In the genomic region with DNA sequence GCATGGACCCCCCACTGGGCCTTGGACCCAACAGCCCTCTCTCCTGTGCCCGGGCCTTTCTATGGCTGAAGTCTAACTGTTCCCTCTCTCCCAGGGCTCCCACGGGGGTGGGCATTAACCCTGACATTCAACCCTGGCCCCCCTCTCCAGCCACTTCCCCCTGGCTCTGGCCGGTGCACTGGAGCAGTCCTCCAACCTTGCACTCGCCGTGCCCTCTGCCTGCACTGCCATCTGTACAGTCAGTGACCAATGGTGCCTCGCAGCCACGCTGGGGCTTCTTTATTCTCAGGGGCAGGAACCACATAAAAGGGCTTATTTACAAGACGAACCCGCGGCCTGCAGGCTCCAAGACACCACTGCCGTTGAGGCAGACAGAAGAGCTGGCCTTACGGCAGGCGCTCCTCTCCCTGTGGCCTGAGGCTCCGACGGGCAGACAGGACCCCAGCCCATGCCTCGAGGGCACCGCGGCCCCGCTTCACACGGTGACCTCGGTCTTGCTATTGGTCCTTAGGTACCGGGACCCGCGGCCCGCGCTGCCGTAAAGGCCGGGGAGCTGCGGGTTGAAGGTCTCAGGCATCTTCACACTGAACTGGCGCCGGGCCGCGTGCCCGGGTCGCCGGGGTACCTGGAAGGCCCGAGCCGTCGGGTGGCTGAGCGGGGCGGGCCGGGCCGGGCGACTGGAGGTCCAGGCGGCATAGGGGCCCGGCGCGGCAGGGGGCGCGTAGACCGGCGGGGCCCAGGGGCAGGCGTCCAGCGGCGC, we compare ENCODE assay signal across 12 cellular contexts. TPM values are rescaled to one million over a fixed set of nuclear protein-coding genes. Genes with fewer than 3 reads are reported as not detected.
DNase-seq lines count a peak whose midpoint lies in the region; ATAC-seq, FAIRE-seq and TF ChIP-seq lines count a peak whose summit lies in the region.
"Had no signal": no experiment of that assay in that cellular context is flagged by ENCODE, and none has a peak within 500 bp of the region (broad histone marks: within the 10 kb centered on the region; RNA-seq: fewer than 3 reads in every experiment).

No MANE protein-coding gene starts in this region.

- H4K20me1 ChIP-seq in HepG2 (ENCODE audit: insufficient read depth, low read length), result peaks cover 36% of the 10 kb centered on the region

- H3K9me3 Mint-ChIP-seq in T-helper 1 cell treated with Interleukin-12 subunit alpha and Interleukin-12 subunit beta and Interleukin-4 antibody, amounts not matched to agents 30 μg/mL and 1 μg/mL, for 36 hours, result no peaks in the 10 kb centered on the region
- H3K9me3 Mint-ChIP-seq: activated CD4-positive, alpha-beta memory T cell treated with anti-CD3 and anti-CD28 coated beads for 36 hours had no signal

- no peaks in the 10 kb centered on the region for H3K79me2 ChIP-seq in HepG2 (ENCODE audit: insufficient read depth, low read length)

- H3K27ac Mint-ChIP-seq in T-helper 1 cell treated with Interleukin-12 subunit alpha and Interleukin-12 subunit beta and Interleukin-4 antibody, amounts not matched to agents 30 μg/mL and 1 μg/mL, for 36 hours, result peak overlapping the region; percentile 26

- ATAC-seq in HepG2, result peak; percentile 12

- no peak for TF ChIP-seq CTCF in ascending aorta (IDR thresholded peaks at IDR 0.05)
- TF ChIP-seq CTCF in HepG2 (CRISPR knock-in tag; IDR thresholded peaks at IDR 0.05), result no peak
- TF ChIP-seq CTCF in stomach (IDR thresholded peaks at IDR 0.05), result no peak

- 37% methylated on average over 7 of the region's 55 CpGs for WGBS in HepG2 (ENCODE audit: low lambda C conversion rate)
- 19 to 32% (median 26%) methylated on average over 29 to 55 of the region's 55 CpGs for WGBS in stomach, 5 donors

- CTCF ChIA-PET in HepG2 (lab: Yijun Ruan, JAX; ENCODE audit: low intra/inter-chr PET ratio, low total read pairs), result no interaction called here

- H3K4me1 ChIP-seq in ascending aorta (peaks cover 8 to 10% of the 10 kb centered on the region in 2 donors), HepG2 (ENCODE audit: insufficient read depth, low read length) (peaks cover 7% of the 10 kb centered on the region; the same call in 1 of the 2 replicates), stomach (peaks cover 25 to 46% (median 36%) of the 10 kb centered on the region in 4 donors)

- H3K27me3 ChIP-seq in ascending aorta (peaks cover 30% of the 10 kb centered on the region), HepG2 (ENCODE audit: control insufficient read depth in 1 of 2, insufficient read depth in 2 of 2, low read length in 2 of 2) (peaks cover 19 to 41% of the 10 kb centered on the region in 2 experiments; a peak in 4 of 5 replicates), stomach (peaks cover 8 to 59% (median 51%) of the 10 kb centered on the region in 3 donors)

- peak overlapping the region; percentile 17 for H3K4me3 Mint-ChIP-seq in T-helper 1 cell treated with Interleukin-12 subunit alpha and Interleukin-12 subunit beta and Interleukin-4 antibody, amounts not matched to agents 30 μg/mL and 1 μg/mL, for 36 hours
- H3K4me3 Mint-ChIP-seq: activated CD4-positive, alpha-beta memory T cell treated with anti-CD3 and anti-CD28 coated beads for 36 hours had no signal

- no peak overlapping the region for H2AFZ ChIP-seq in HepG2 (ENCODE audit: low read length)

- peak overlapping the region; percentile 52 to 55 for H3K4me3 ChIP-seq in ascending aorta
- H3K4me3 ChIP-seq in HepG2 (replicated peaks in 1 of 3; ENCODE audit: insufficient read depth in 1 of 3, low read depth in 2 of 3, low read length in 3 of 3), result peak overlapping the region in 2 of 3 experiments; percentile 16 to 52; a peak in 2 of 6 replicates
- H3K4me3 ChIP-seq in stomach, result peak overlapping the region; percentile 27 to 49 (median 36)

- H3K36me3 ChIP-seq in ascending aorta (peaks cover 13 to 27% of the 10 kb centered on the region in 2 donors), HepG2 (replicated peaks in 1 of 2; ENCODE audit: control insufficient read depth in 1 of 2, insufficient read depth in 2 of 2, low read length in 2 of 2) (peaks cover 2 to 10% of the 10 kb centered on the region in 2 experiments; a peak in 4 of 5 replicates), stomach (peaks cover 14 to 36% (median 33%) of the 10 kb centered on the region in 4 donors)

- TF ChIP-seq RAD21 in HepG2 (CRISPR knock-in tag; IDR thresholded peaks at IDR 0.05), result no peak

- peak overlapping the region; percentile 32; the same call in 1 of the 2 replicates for H3K4me2 ChIP-seq in HepG2 (ENCODE audit: low read depth, low read length)

- no peak overlapping the region for H3K9ac ChIP-seq in HepG2 (ENCODE audit: insufficient read depth, low read depth, low read length)

- H3K27ac ChIP-seq in ascending aorta (no peak overlapping the region), HepG2 (ENCODE audit: extremely low read length, insufficient read depth, low read length) (no peak overlapping the region), stomach (no peak overlapping the region)
- H3K27ac ChIP-seq: pancreas had no signal

- no peak for DNase-seq in T-helper 1 cell
- DNase-seq in ascending aorta (ENCODE audit: low spot score in 2 of 2), result no peak
- DNase-seq in HepG2 (ENCODE audit: low spot score), result no peak
- DNase-seq in stomach, result no peak
- DNase-seq in G401 (ENCODE audit: low spot score), result no peak
- DNase-seq in stimulated activated CD4-positive, alpha-beta T cell treated with anti-CD3 and anti-CD28 coated beads, Interleukin-15, amount 100 ng/mL, for 24 hours, result no peak
- no peak for DNase-seq in NOMO-1 treated with DMSO at 0.1 percent for 48 hours (lab: John Stamatoyannopoulos, UW; ENCODE audit: unreplicated experiment)
- DNase-seq: activated CD4-positive, alpha-beta memory T cell treated with anti-CD3 and anti-CD28 coated beads for 36 hours; NCI-H1092 had no signal

- no TSS peak for BruUV-seq in HepG2 (replicated peaks; lab: Mats Ljungman, UMichigan)

- H3K4me1 Mint-ChIP-seq in T-helper 1 cell treated with Interleukin-12 subunit alpha and Interleukin-12 subunit beta and Interleukin-4 antibody, amounts not matched to agents 30 μg/mL and 1 μg/mL, for 36 hours (ENCODE audit: low read depth), result peaks cover 24% of the 10 kb centered on the region

- no peak for FAIRE-seq in HepG2 (lab: Jason Lieb, UNC)
- FAIRE-seq: pancreas, RCC 7860 had no signal

- H3K36me3 Mint-ChIP-seq in T-helper 1 cell treated with Interleukin-12 subunit alpha and Interleukin-12 subunit beta and Interleukin-4 antibody, amounts not matched to agents 30 μg/mL and 1 μg/mL, for 36 hours (ENCODE audit: low read depth), result peaks cover 11% of the 10 kb centered on the region

- H3K9me3 ChIP-seq in ascending aorta (no peaks in the 10 kb centered on the region), HepG2 (ENCODE audit: low read length) (no peaks in the 10 kb centered on the region), stomach (no peaks in the 10 kb centered on the region)
- H3K9me3 ChIP-seq: pancreas had no signal

- in situ Hi-C loops in HepG2 (cut with HindIII; ENCODE audit: extremely low pct_ligation_motif_present, low pct_unique_long_range_greater_than_20kb) (no loop called here), G401 (cut with HindIII; ENCODE audit: low sequenced_read_pairs) (no loop called here)

- POLR2A ChIA-PET in HepG2 (lab: Yijun Ruan, JAX), result no interaction called here

- H3K27me3 Mint-ChIP-seq in T-helper 1 cell treated with Interleukin-12 subunit alpha and Interleukin-12 subunit beta and Interleukin-4 antibody, amounts not matched to agents 30 μg/mL and 1 μg/mL, for 36 hours (ENCODE audit: low read depth), result peaks cover 33% of the 10 kb centered on the region

- intact Hi-C loops in ascending aorta (cut with DNase I) (no loop called here), HepG2 (cut with micrococcal nuclease; ENCODE audit: unreplicated experiment) (no loop called here), stomach (cut with DNase I; ENCODE audit: low total_unique reads) (no loop called here)

- no peak for TF ChIP-seq POLR2A in HepG2 (IDR thresholded peaks at IDR 0.05; ENCODE audit: insufficient read depth in 1 of 2, low read depth in 2 of 2, low read length in 2 of 2)
- no peak for TF ChIP-seq POLR2A in stomach (IDR thresholded peaks at IDR 0.05)

- TF ChIP-seq EP300 in HepG2 (IDR thresholded peaks at IDR 0.05; ENCODE audit: low read depth in 2 of 2, low read length in 2 of 2), result no peak
- TF ChIP-seq EP300 in HepG2 (CRISPR knock-in tag; IDR thresholded peaks at IDR 0.05; ENCODE audit: borderline replicate concordance), result no peak
- no peak for TF ChIP-seq EP300 in stomach (IDR thresholded peaks at IDR 0.05)

RNA-seq across cellular contexts. Expression of gene SHISA8, which starts 5.4 kb away (rescaled TPM):
- total RNA-seq in ascending aorta (not detected), HepG2 (2016; rRNA removed; fragmentation: Illumina TruSeq; extraction: Trizol) (not detected in 2 replicates), stomach (not detected)
- total RNA-seq in HepG2 (2016; cell fraction: cytosol; rRNA removed; fragmentation: Illumina TruSeq; extraction: Trizol; ENCODE audit: low read depth), result not detected in 2 replicates
- total RNA-seq in HepG2 (2016; cell fraction: insoluble cytoplasmic fraction; rRNA removed; fragmentation: Illumina TruSeq; extraction: Trizol), result not detected in 2 replicates
- total RNA-seq in HepG2 (2016; cell fraction: membrane; rRNA removed; fragmentation: Illumina TruSeq; extraction: Trizol), result not detected in 2 replicates
- not detected in 2 replicates for total RNA-seq in HepG2 (2016; cell fraction: nucleus; rRNA removed; fragmentation: Illumina TruSeq; extraction: Trizol)
- polyA plus RNA-seq in HepG2 (2011; rRNA removed) (not detected in 2 replicates), stomach (under 1 TPM in 1 of 3 donors, not detected in 2; 0.15 TPM)
- not detected in 2 replicates for polyA plus RNA-seq in HepG2 (2011; cell fraction: cytosol; rRNA removed)
- not detected in 2 replicates for polyA plus RNA-seq in HepG2 (2011; cell fraction: nucleus; rRNA removed)
- not detected in 2 replicates for polyA plus RNA-seq in HepG2 (2012)
- polyA plus RNA-seq in HepG2 (2016; cell fraction: cytosol; fragmentation: Illumina TruSeq; extraction: Trizol; ENCODE audit: low read depth), result not detected in 2 replicates
- polyA plus RNA-seq in HepG2 (2016; cell fraction: insoluble cytoplasmic fraction; fragmentation: Illumina TruSeq; extraction: Trizol; ENCODE audit: low read depth), result not detected in 2 replicates
- not detected in 2 replicates for polyA plus RNA-seq in HepG2 (2016; cell fraction: membrane; fragmentation: Illumina TruSeq; extraction: Trizol; ENCODE audit: low read depth)
- polyA plus RNA-seq in HepG2 (2016; cell fraction: nucleus; fragmentation: Illumina TruSeq; extraction: Trizol; ENCODE audit: insufficient read depth, low read depth), result not detected in 2 replicates
- polyA minus RNA-seq in HepG2 (2011; rRNA and poly(A)+ RNA removed; ENCODE audit: low replicate concordance), result not detected in 2 replicates
- polyA minus RNA-seq in HepG2 (2011; cell fraction: cytosol; rRNA and poly(A)+ RNA removed), result not detected in 2 replicates
- not detected in 2 replicates for polyA minus RNA-seq in HepG2 (2011; cell fraction: nucleus; rRNA and poly(A)+ RNA removed)
- 0.78 and 5.5 TPM in 2 replicates for total RNA-seq in G401 (2014; rRNA removed; shearing (Covaris generic))
- total RNA-seq: pancreas had no signal
- polyA plus RNA-seq: pancreas had no signal

RNA-seq across cellular contexts. Expression of gene TNFRSF13C, which starts 17.1 kb away (rescaled TPM):
- not detected for total RNA-seq in ascending aorta
- 0.11 TPM in 1 of 2 replicates, not detected in the other for total RNA-seq in HepG2 (2016; rRNA removed; fragmentation: Illumina TruSeq; extraction: Trizol)
- 0.10 TPM in 1 of 2 replicates, not detected in the other for total RNA-seq in HepG2 (2016; cell fraction: cytosol; rRNA removed; fragmentation: Illumina TruSeq; extraction: Trizol; ENCODE audit: low read depth)
- 0.17 TPM in 1 of 2 replicates, not detected in the other for total RNA-seq in HepG2 (2016; cell fraction: insoluble cytoplasmic fraction; rRNA removed; fragmentation: Illumina TruSeq; extraction: Trizol)
- 0.07 and 0.09 TPM in 2 replicates for total RNA-seq in HepG2 (2016; cell fraction: membrane; rRNA removed; fragmentation: Illumina TruSeq; extraction: Trizol)
- total RNA-seq in HepG2 (2016; cell fraction: nucleus; rRNA removed; fragmentation: Illumina TruSeq; extraction: Trizol), result 0.25 and 0.38 TPM in 2 replicates
- 0.22 and 0.29 TPM in 2 replicates for polyA plus RNA-seq in HepG2 (2011; rRNA removed)
- polyA plus RNA-seq in HepG2 (2011; cell fraction: cytosol; rRNA removed), result 0.03 and 0.04 TPM in 2 replicates
- polyA plus RNA-seq in HepG2 (2011; cell fraction: nucleus; rRNA removed), result 1.2 and 1.7 TPM in 2 replicates
- 0.16 and 0.31 TPM in 2 replicates for polyA plus RNA-seq in HepG2 (2012)
- not detected in 2 replicates for polyA plus RNA-seq in HepG2 (2016; cell fraction: cytosol; fragmentation: Illumina TruSeq; extraction: Trizol; ENCODE audit: low read depth)
- 0.05 TPM in 1 of 2 replicates, not detected in the other for polyA plus RNA-seq in HepG2 (2016; cell fraction: insoluble cytoplasmic fraction; fragmentation: Illumina TruSeq; extraction: Trizol; ENCODE audit: low read depth)
- polyA plus RNA-seq in HepG2 (2016; cell fraction: membrane; fragmentation: Illumina TruSeq; extraction: Trizol; ENCODE audit: low read depth), result 0.05 and 0.06 TPM in 2 replicates
- polyA plus RNA-seq in HepG2 (2016; cell fraction: nucleus; fragmentation: Illumina TruSeq; extraction: Trizol; ENCODE audit: insufficient read depth, low read depth), result 1.1 and 1.2 TPM in 2 replicates
- polyA minus RNA-seq in HepG2 (2011; rRNA and poly(A)+ RNA removed; ENCODE audit: low replicate concordance), result 0.46 and 1.4 TPM in 2 replicates
- 0.20 TPM in 1 of 2 replicates, not detected in the other for polyA minus RNA-seq in HepG2 (2011; cell fraction: cytosol; rRNA and poly(A)+ RNA removed)
- 0.26 and 0.37 TPM in 2 replicates for polyA minus RNA-seq in HepG2 (2011; cell fraction: nucleus; rRNA and poly(A)+ RNA removed)
- total RNA-seq in stomach, result under 1 TPM in 2 of 5 donors, not detected in 3; 0.55 to 0.87 TPM
- polyA plus RNA-seq in stomach, result 1 to 10 TPM in 1 of 3 donors, under 1 TPM in 1, not detected in 1; 0.31 to 1.1 TPM
- 0.03 and 0.12 TPM in 2 replicates for total RNA-seq in G401 (2014; rRNA removed; shearing (Covaris generic))

RNA-seq across cellular contexts. Expression of gene CENPM, which starts 37.5 kb away (rescaled TPM):
- not detected for total RNA-seq in ascending aorta
- 37.3 and 41.8 TPM in 2 replicates for total RNA-seq in HepG2 (2016; rRNA removed; fragmentation: Illumina TruSeq; extraction: Trizol)
- total RNA-seq in HepG2 (2016; cell fraction: cytosol; rRNA removed; fragmentation: Illumina TruSeq; extraction: Trizol; ENCODE audit: low read depth), result 13.0 and 13.7 TPM in 2 replicates
- 37.1 and 38.5 TPM in 2 replicates for total RNA-seq in HepG2 (2016; cell fraction: insoluble cytoplasmic fraction; rRNA removed; fragmentation: Illumina TruSeq; extraction: Trizol)
- 17.3 and 25.3 TPM in 2 replicates for total RNA-seq in HepG2 (2016; cell fraction: membrane; rRNA removed; fragmentation: Illumina TruSeq; extraction: Trizol)
- total RNA-seq in HepG2 (2016; cell fraction: nucleus; rRNA removed; fragmentation: Illumina TruSeq; extraction: Trizol), result 25.4 and 26.0 TPM in 2 replicates
- 10.6 and 11.2 TPM in 2 replicates for polyA plus RNA-seq in HepG2 (2011; rRNA removed)
- 6.7 and 15.2 TPM in 2 replicates for polyA plus RNA-seq in HepG2 (2011; cell fraction: cytosol; rRNA removed)
- 15.5 and 21.0 TPM in 2 replicates for polyA plus RNA-seq in HepG2 (2011; cell fraction: nucleus; rRNA removed)
- 4.9 and 8.1 TPM in 2 replicates for polyA plus RNA-seq in HepG2 (2012)
- polyA plus RNA-seq in HepG2 (2016; cell fraction: cytosol; fragmentation: Illumina TruSeq; extraction: Trizol; ENCODE audit: low read depth), result 11.6 and 12.9 TPM in 2 replicates
- 35.7 and 42.0 TPM in 2 replicates for polyA plus RNA-seq in HepG2 (2016; cell fraction: insoluble cytoplasmic fraction; fragmentation: Illumina TruSeq; extraction: Trizol; ENCODE audit: low read depth)
- polyA plus RNA-seq in HepG2 (2016; cell fraction: membrane; fragmentation: Illumina TruSeq; extraction: Trizol; ENCODE audit: low read depth), result 15.9 TPM in 2 replicates
- polyA plus RNA-seq in HepG2 (2016; cell fraction: nucleus; fragmentation: Illumina TruSeq; extraction: Trizol; ENCODE audit: insufficient read depth, low read depth), result 29.0 and 31.5 TPM in 2 replicates
- polyA minus RNA-seq in HepG2 (2011; rRNA and poly(A)+ RNA removed; ENCODE audit: low replicate concordance), result 31.7 and 74.0 TPM in 2 replicates
- polyA minus RNA-seq in HepG2 (2011; cell fraction: cytosol; rRNA and poly(A)+ RNA removed), result 4.4 and 9.0 TPM in 2 replicates
- 7.8 and 10.3 TPM in 2 replicates for polyA minus RNA-seq in HepG2 (2011; cell fraction: nucleus; rRNA and poly(A)+ RNA removed)
- 10 to 100 TPM in 2 of 5 donors, 1 to 10 TPM in 2, not detected in 1; 6.1 to 64.3 (median 11.1) TPM for total RNA-seq in stomach
- polyA plus RNA-seq in stomach, result 10 to 100 TPM; 15.1 to 22.5 (median 15.8) TPM
- total RNA-seq in G401 (2014; rRNA removed; shearing (Covaris generic)), result 89.5 and 91.5 TPM in 2 replicates

RNA-seq across cellular contexts. Expression of gene SEPTIN3, which starts 59.8 kb away (rescaled TPM):
- not detected for total RNA-seq in ascending aorta
- total RNA-seq in HepG2 (2016; rRNA removed; fragmentation: Illumina TruSeq; extraction: Trizol), result not detected in 2 replicates
- total RNA-seq in HepG2 (2016; cell fraction: cytosol; rRNA removed; fragmentation: Illumina TruSeq; extraction: Trizol; ENCODE audit: low read depth), result not detected in 2 replicates
- total RNA-seq in HepG2 (2016; cell fraction: insoluble cytoplasmic fraction; rRNA removed; fragmentation: Illumina TruSeq; extraction: Trizol), result not detected in 2 replicates
- total RNA-seq in HepG2 (2016; cell fraction: membrane; rRNA removed; fragmentation: Illumina TruSeq; extraction: Trizol), result 0.03 TPM in 1 of 2 replicates, not detected in the other
- not detected in 2 replicates for total RNA-seq in HepG2 (2016; cell fraction: nucleus; rRNA removed; fragmentation: Illumina TruSeq; extraction: Trizol)
- polyA plus RNA-seq in HepG2 (2011; rRNA removed), result 0.04 and 0.08 TPM in 2 replicates
- 0.01 and 0.04 TPM in 2 replicates for polyA plus RNA-seq in HepG2 (2011; cell fraction: cytosol; rRNA removed)
- polyA plus RNA-seq in HepG2 (2011; cell fraction: nucleus; rRNA removed), result 0.14 TPM in 1 of 2 replicates, not detected in the other
- 0.08 TPM in 1 of 2 replicates, not detected in the other for polyA plus RNA-seq in HepG2 (2012)
- polyA plus RNA-seq in HepG2 (2016; cell fraction: cytosol; fragmentation: Illumina TruSeq; extraction: Trizol; ENCODE audit: low read depth), result not detected in 2 replicates
- polyA plus RNA-seq in HepG2 (2016; cell fraction: insoluble cytoplasmic fraction; fragmentation: Illumina TruSeq; extraction: Trizol; ENCODE audit: low read depth), result 0.07 TPM in 1 of 2 replicates, not detected in the other
- 0.07 TPM in 1 of 2 replicates, not detected in the other for polyA plus RNA-seq in HepG2 (2016; cell fraction: membrane; fragmentation: Illumina TruSeq; extraction: Trizol; ENCODE audit: low read depth)
- 0.09 TPM in 1 of 2 replicates, not detected in the other for polyA plus RNA-seq in HepG2 (2016; cell fraction: nucleus; fragmentation: Illumina TruSeq; extraction: Trizol; ENCODE audit: insufficient read depth, low read depth)
- 0.04 and 2.7 TPM in 2 replicates for polyA minus RNA-seq in HepG2 (2011; rRNA and poly(A)+ RNA removed; ENCODE audit: low replicate concordance)
- polyA minus RNA-seq in HepG2 (2011; cell fraction: cytosol; rRNA and poly(A)+ RNA removed), result not detected in 2 replicates
- not detected in 2 replicates for polyA minus RNA-seq in HepG2 (2011; cell fraction: nucleus; rRNA and poly(A)+ RNA removed)
- total RNA-seq in stomach, result 1 to 10 TPM in 1 of 5 donors, under 1 TPM in 1, not detected in 3; 0.72 to 1.1 TPM
- polyA plus RNA-seq in stomach, result 1 to 10 TPM in 1 of 3 donors, under 1 TPM in 2; 0.61 to 1.4 (median 0.63) TPM
- 1.2 and 2.4 TPM in 2 replicates for total RNA-seq in G401 (2014; rRNA removed; shearing (Covaris generic))
